8 cellular contexts compared by ENCODE assay signal in genomic region chr2:494853-495252, GRCh38.
"Had no signal": no experiment of that assay in that cellular context is flagged by ENCODE, and none has a peak within 500 bp of the region (broad histone marks: within the 10 kb centered on the region; RNA-seq: fewer than 3 reads in every experiment).

No MANE protein-coding gene starts in this region.

- H3K4me3 ChIP-seq: GM12878 had no signal

- ATAC-seq: GM12878 had no signal

- FAIRE-seq: G401.6, GM12878, GM12891, GM12892, GM18507, GM19239 had no signal

- DNase-seq: GDM1, GF-D8 had no signal
